19 cellular contexts compared by ENCODE assay signal in genomic region chr11:88208742-88209141, GRCh38. TPM values are rescaled to one million over a fixed set of nuclear protein-coding genes. Genes with fewer than 3 reads are reported as not detected.
DNase-seq lines count a peak whose midpoint lies in the region; ATAC-seq, FAIRE-seq and TF ChIP-seq lines count a peak whose summit lies in the region.
"Had no signal": no experiment of that assay in that cellular context is flagged by ENCODE, and none has a peak within 500 bp of the region (broad histone marks: within the 10 kb centered on the region; RNA-seq: fewer than 3 reads in every experiment).

No MANE protein-coding gene starts in this region.

- WGBS in K562 (ENCODE audit: insufficient coverage, low coverage, missing lambda C conversion rate) = 5% methylated on average over 2 of the region's 2 CpGs
- 0% methylated on average over 2 of the region's 2 CpGs for whole genome bisulfite sequencing in HepG2 (ENCODE audit: low lambda C conversion rate)

- in situ Hi-C loops in K562 (cut with MboI) = no loop called here
- in situ Hi-C loops in HepG2 (cut with HindIII; ENCODE audit: extremely low pct_ligation_motif_present, low pct_unique_long_range_greater_than_20kb) = no loop called here

- H3K4me1 ChIP-seq in K562 (replicated peaks in 1 of 2; ENCODE audit: control insufficient read depth in 2 of 2, insufficient read depth in 2 of 2, low read length in 2 of 2) = no peaks in the 10 kb centered on the region
- H3K4me1 ChIP-seq in HepG2 (ENCODE audit: insufficient read depth, low read length) = no peaks in the 10 kb centered on the region
- no peaks in the 10 kb centered on the region for H3K4me1 ChIP-seq in vagina
- H3K4me1 ChIP-seq: SJSA1 had no signal

- H3K9ac ChIP-seq in K562 (ENCODE audit: insufficient read depth in 1 of 2, low read depth in 2 of 2, low read length in 2 of 2) (no peak overlapping the region), HepG2 (ENCODE audit: insufficient read depth, low read depth, low read length) (no peak overlapping the region)

- H3K27ac ChIP-seq in K562 (ENCODE audit: extremely low read depth, low read depth, low read length) = no peak overlapping the region
- no peak overlapping the region for H3K27ac ChIP-seq in HepG2 (ENCODE audit: extremely low read length, insufficient read depth, low read length)
- H3K27ac ChIP-seq in vagina = no peak overlapping the region
- H3K27ac ChIP-seq: brain microvascular endothelial cell, coronary artery, SJSA1 had no signal

- H2AFZ ChIP-seq in K562 (ENCODE audit: low read depth, low read length) = no peak overlapping the region
- no peak overlapping the region for H2AFZ ChIP-seq in HepG2 (ENCODE audit: low read length)
- H2AFZ ChIP-seq: GM23338 had no signal

- FAIRE-seq in K562 (lab: Jason Lieb, UNC) (no peak), HepG2 (lab: Jason Lieb, UNC) (no peak)
- FAIRE-seq: A204.1 had no signal

- H3K36me3 ChIP-seq in K562 (ENCODE audit: control insufficient read depth, insufficient read depth, low read length) (no peaks in the 10 kb centered on the region), HepG2 (replicated peaks in 1 of 2; ENCODE audit: control insufficient read depth in 1 of 2, insufficient read depth in 2 of 2, low read length in 2 of 2) (no peaks in the 10 kb centered on the region), vagina (no peaks in the 10 kb centered on the region)
- H3K36me3 ChIP-seq: brain microvascular endothelial cell, SJSA1 had no signal

- DNase-seq in AML-193 (lab: John Stamatoyannopoulos, UW) = peak; percentile 60 to 66
- peak; percentile 82 for DNase-seq in NB4 (ENCODE audit: low read depth)
- DNase-seq in K562 (ENCODE audit: extremely low read depth in 1 of 4, low spot score in 3 of 4) = no peak
- DNase-seq in HepG2 (ENCODE audit: low spot score) = no peak
- DNase-seq in vagina (ENCODE audit: extremely low spot score in 2 of 2) = no peak
- DNase-seq in central memory CD4-positive, alpha-beta T cell = no peak
- DNase-seq in NCI-H748 treated with DMSO at 0.1 percent for 48 hours (lab: John Stamatoyannopoulos, UW) = no peak
- DNase-seq: brain microvascular endothelial cell, Calu3, endodermal cell, glutamatergic neuron, NCI-H1436 treated with DMSO at 0.1 percent for 48 hours, NCI-H2171 treated with DMSO at 0.1 percent for 48 hours, substantia nigra had no signal

- TF ChIP-seq EP300 in K562 (IDR thresholded peaks at IDR 0.05; ENCODE audit: low read length) (no peak), HepG2 (IDR thresholded peaks at IDR 0.05; ENCODE audit: low read depth in 2 of 2, low read length in 2 of 2) (no peak), HepG2 (CRISPR knock-in tag; IDR thresholded peaks at IDR 0.05; ENCODE audit: borderline replicate concordance) (no peak)

- no peak for TF ChIP-seq CTCF in NB4 (IDR thresholded peaks at IDR 0.05; ENCODE audit: low read depth, low read length)
- no peak for TF ChIP-seq CTCF in K562 (IDR thresholded peaks at IDR 0.05 in 2 of 3, conservative IDR thresholded peaks at IDR 0.05 in 1 of 3; ENCODE audit: insufficient read depth in 2 of 3, low read depth in 1 of 3, low read length in 3 of 3)
- TF ChIP-seq CTCF in HepG2 (CRISPR knock-in tag; IDR thresholded peaks at IDR 0.05) = no peak
- TF ChIP-seq CTCF in vagina (IDR thresholded peaks at IDR 0.05) = no peak

- H3K4me3 ChIP-seq in NB4 (ENCODE audit: low read depth, low read length) = no peak overlapping the region
- H3K4me3 ChIP-seq in K562 = no peak overlapping the region
- no peak overlapping the region for H3K4me3 ChIP-seq in HepG2 (replicated peaks in 1 of 3; ENCODE audit: insufficient read depth in 1 of 3, low read depth in 2 of 3, low read length in 3 of 3)
- no peak overlapping the region for H3K4me3 ChIP-seq in vagina
- H3K4me3 ChIP-seq: coronary artery, GM23338, SJSA1 had no signal

- TF ChIP-seq POLR2A in NB4 (IDR thresholded peaks at IDR 0.05; ENCODE audit: extremely low read depth, insufficient read length) (no peak), K562 (conservative IDR thresholded peaks at IDR 0.05) (no peak), HepG2 (IDR thresholded peaks at IDR 0.05; ENCODE audit: insufficient read depth in 1 of 2, low read depth in 2 of 2, low read length in 2 of 2) (no peak), vagina (IDR thresholded peaks at IDR 0.05) (no peak)

- no peak for TF ChIP-seq RAD21 in K562 (CRISPR knock-in tag; conservative IDR thresholded peaks at IDR 0.05 in 1 of 2, IDR thresholded peaks at IDR 0.05 in 1 of 2)
- no peak for TF ChIP-seq RAD21 in HepG2 (CRISPR knock-in tag; IDR thresholded peaks at IDR 0.05)

- intact Hi-C loops in K562 (cut with micrococcal nuclease) (no loop called here), HepG2 (cut with micrococcal nuclease; ENCODE audit: unreplicated experiment) (no loop called here), vagina (cut with DNase I) (no loop called here)

- BruUV-seq in K562 (replicated peaks; lab: Mats Ljungman, UMichigan) (no TSS peak), HepG2 (replicated peaks; lab: Mats Ljungman, UMichigan) (no TSS peak)

- no peaks in the 10 kb centered on the region for H3K9me1 ChIP-seq in K562 (ENCODE audit: control insufficient read depth, insufficient read depth, low read length)

- H3K9me3 ChIP-seq in K562 (replicated peaks; ENCODE audit: control insufficient read depth, insufficient read depth, low read depth, low read length) (no peaks in the 10 kb centered on the region), HepG2 (ENCODE audit: low read length) (no peaks in the 10 kb centered on the region), vagina (no peaks in the 10 kb centered on the region)
- H3K9me3 ChIP-seq: SJSA1 had no signal

- H3K27me3 ChIP-seq in K562 (ENCODE audit: control insufficient read depth in 2 of 2, insufficient read depth in 2 of 2, low read length in 2 of 2) (no peaks in the 10 kb centered on the region), HepG2 (ENCODE audit: control insufficient read depth in 1 of 2, insufficient read depth in 2 of 2, low read length in 2 of 2) (no peaks in the 10 kb centered on the region), vagina (no peaks in the 10 kb centered on the region)
- H3K27me3 ChIP-seq: brain microvascular endothelial cell, SJSA1 had no signal

- no peak overlapping the region for H3K4me2 ChIP-seq in K562 (ENCODE audit: insufficient read depth, low read length)
- no peak overlapping the region for H3K4me2 ChIP-seq in HepG2 (ENCODE audit: low read depth, low read length)
- H3K4me2 ChIP-seq: GM23338 had no signal

- no peaks in the 10 kb centered on the region for H4K20me1 ChIP-seq in K562 (replicated peaks; ENCODE audit: control insufficient read depth, insufficient read depth, low read length)
- no peaks in the 10 kb centered on the region for H4K20me1 ChIP-seq in HepG2 (ENCODE audit: insufficient read depth, low read length)

- POLR2A ChIA-PET in K562 (lab: Yijun Ruan, JAX) (interaction anchor here (0.5 kb wide), 1 partner anchor 61 kb away, joined by 3 read pairs; no protein-coding TSS in a partner anchor), HepG2 (lab: Yijun Ruan, JAX) (no interaction called here)

- ATAC-seq in K562 (no peak), HepG2 (no peak), HG03565 (IDR thresholded peaks at IDR 0.05; ENCODE audit: unreplicated experiment) (no peak)
- ATAC-seq: GM23338 had no signal

- CTCF ChIA-PET in K562 (lab: Yijun Ruan, JAX; ENCODE audit: low intra/inter-chr PET ratio) = no interaction called here
- CTCF ChIA-PET in HepG2 (lab: Yijun Ruan, JAX; ENCODE audit: low intra/inter-chr PET ratio, low total read pairs) = no interaction called here

- H3K79me2 ChIP-seq in K562 (ENCODE audit: control insufficient read depth, insufficient read depth, low read length) (no peaks in the 10 kb centered on the region), HepG2 (ENCODE audit: insufficient read depth, low read length) (no peaks in the 10 kb centered on the region)

RNA-seq across cellular contexts. Expression of gene RAB38, which starts 33.5 kb away (rescaled TPM):
- total RNA-seq in K562 (2011; cell fraction: chromatin; rRNA removed; ENCODE audit: low replicate concordance) = 2.1 and 3.0 TPM in 2 replicates
- total RNA-seq in K562 (2011; cell fraction: nucleolus; rRNA removed) = 1.4 and 2.0 TPM in 2 replicates
- total RNA-seq in K562 (2011; cell fraction: nucleoplasm; rRNA removed) = 3.4 and 3.6 TPM in 2 replicates
- 0.59 and 1.1 TPM in 2 replicates for total RNA-seq in K562 (2014; rRNA removed)
- 1.6 and 1.9 TPM in 2 replicates for total RNA-seq in K562 (2014; rRNA removed; fragmentation: Illumina TruSeq; extraction: Trizol)
- total RNA-seq in K562 (2015; rRNA removed; fragmentation: Illumina TruSeq; extraction: Trizol) = 2.0 and 2.9 TPM in 2 replicates
- total RNA-seq in K562 (2021) = 1.5 and 1.9 TPM in 2 replicates
- polyA plus RNA-seq in K562 (2011; rRNA removed) = 2.7 and 4.2 TPM in 2 replicates
- polyA plus RNA-seq in K562 (2011; cell fraction: cytosol; rRNA removed) = 1.3 and 2.0 TPM in 2 replicates
- 1.6 and 3.5 TPM in 2 replicates for polyA plus RNA-seq in K562 (2011; cell fraction: nucleus; rRNA removed)
- polyA plus RNA-seq in K562 (2012) = 1.1 and 1.3 TPM in 2 replicates
- 1.8 and 2.6 TPM in 2 replicates for polyA plus RNA-seq in K562 (2014; fragmentation: Illumina TruSeq; extraction: Trizol)
- 1 to 10 TPM; 2.2 to 2.4 TPM for polyA plus RNA-seq in K562 (2014; fragmentation: Nextera tagmentation; extraction: Ambion mirVana)
- polyA plus RNA-seq in K562 (2014; rRNA removed) = 2.1 and 2.7 TPM in 2 replicates
- polyA minus RNA-seq in K562 (2011; rRNA and poly(A)+ RNA removed) = 1.9 and 5.0 TPM in 2 replicates
- polyA minus RNA-seq in K562 (2011; cell fraction: cytosol; rRNA and poly(A)+ RNA removed) = 1.0 and 1.7 TPM in 2 replicates
- polyA minus RNA-seq in K562 (2011; cell fraction: nucleus; rRNA and poly(A)+ RNA removed) = 0.81 and 1.6 TPM in 2 replicates
- 0.13 TPM in 1 of 2 replicates, not detected in the other for total RNA-seq in HepG2 (2016; rRNA removed; fragmentation: Illumina TruSeq; extraction: Trizol)
- not detected in 2 replicates for total RNA-seq in HepG2 (2016; cell fraction: cytosol; rRNA removed; fragmentation: Illumina TruSeq; extraction: Trizol; ENCODE audit: low read depth)
- total RNA-seq in HepG2 (2016; cell fraction: insoluble cytoplasmic fraction; rRNA removed; fragmentation: Illumina TruSeq; extraction: Trizol) = 0.15 and 0.16 TPM in 2 replicates
- 0.17 TPM in 1 of 2 replicates, not detected in the other for total RNA-seq in HepG2 (2016; cell fraction: membrane; rRNA removed; fragmentation: Illumina TruSeq; extraction: Trizol)
- total RNA-seq in HepG2 (2016; cell fraction: nucleus; rRNA removed; fragmentation: Illumina TruSeq; extraction: Trizol) = not detected in 2 replicates
- polyA plus RNA-seq in HepG2 (2011; rRNA removed) = 0.22 and 0.30 TPM in 2 replicates
- 0.06 and 0.07 TPM in 2 replicates for polyA plus RNA-seq in HepG2 (2011; cell fraction: cytosol; rRNA removed)
- 0.28 TPM in 1 of 2 replicates, not detected in the other for polyA plus RNA-seq in HepG2 (2011; cell fraction: nucleus; rRNA removed)
- polyA plus RNA-seq in HepG2 (2012) = not detected in 2 replicates
- not detected in 2 replicates for polyA plus RNA-seq in HepG2 (2016; cell fraction: cytosol; fragmentation: Illumina TruSeq; extraction: Trizol; ENCODE audit: low read depth)
- polyA plus RNA-seq in HepG2 (2016; cell fraction: insoluble cytoplasmic fraction; fragmentation: Illumina TruSeq; extraction: Trizol; ENCODE audit: low read depth) = not detected in 2 replicates
- not detected in 2 replicates for polyA plus RNA-seq in HepG2 (2016; cell fraction: membrane; fragmentation: Illumina TruSeq; extraction: Trizol; ENCODE audit: low read depth)
- 0.36 TPM in 1 of 2 replicates, not detected in the other for polyA plus RNA-seq in HepG2 (2016; cell fraction: nucleus; fragmentation: Illumina TruSeq; extraction: Trizol; ENCODE audit: insufficient read depth, low read depth)
- polyA minus RNA-seq in HepG2 (2011; rRNA and poly(A)+ RNA removed; ENCODE audit: low replicate concordance) = not detected in 2 replicates
- not detected in 2 replicates for polyA minus RNA-seq in HepG2 (2011; cell fraction: cytosol; rRNA and poly(A)+ RNA removed)
- not detected in 2 replicates for polyA minus RNA-seq in HepG2 (2011; cell fraction: nucleus; rRNA and poly(A)+ RNA removed)
- 24.1 TPM for total RNA-seq in vagina
- total RNA-seq: SJSA1 had no signal

Comparison
In these comparisons a context has a peak if more than half of its experiments do, and no peak if none do; other contexts are left out.
1. DNase-seq: peak in AML-193 (2 of 2) and NB4 (single experiment); none in K562 (0 of 4), HepG2 (single experiment), vagina (0 of 2), central memory CD4-positive, alpha-beta T cell (single experiment) and NCI-H748 treated with DMSO at 0.1 percent for 48 hours (single experiment).